8 cellular contexts compared by ENCODE assay signal in genomic region chr17:7573324-7574080, GRCh38. TPM values are rescaled to one million over a fixed set of nuclear protein-coding genes. Genes with fewer than 3 reads are reported as not detected.
DNase-seq lines count a peak whose midpoint lies in the region; ATAC-seq and TF ChIP-seq lines count a peak whose summit lies in the region.

No MANE protein-coding gene starts in this region.

- H3K4me1 Mint-ChIP-seq in CD14-positive monocyte (peaks cover 61% of the 10 kb centered on the region), chondrocyte (ENCODE audit: low read depth) (peaks cover 51% of the 10 kb centered on the region)

- peak; percentile 91 for DNase-seq in CD14-positive monocyte (ENCODE audit: low spot score)
- peak; percentile 28 for DNase-seq in GOT3 (lab: John Stamatoyannopoulos, UW)
- DNase-seq in NCI-H345 (lab: John Stamatoyannopoulos, UW), result peak; percentile 76
- peak; percentile 79 to 81 for DNase-seq in activated CD4-positive, alpha-beta T cell treated with anti-CD3 and anti-CD28 coated beads for 24 hours (ENCODE audit: low read depth in 2 of 2)
- no peak for DNase-seq in chondrocyte (ENCODE audit: low spot score)
- DNase-seq in kidney tubule cell (ENCODE audit: low spot score), result peak; percentile 92
- peak; percentile 93 for DNase-seq in stimulated activated CD4-positive, alpha-beta T cell treated with anti-CD3 and anti-CD28 coated beads, Interleukin-15, amount 100 ng/mL, for 24 hours

- H3K36me3 Mint-ChIP-seq in CD14-positive monocyte (peaks cover 77 to 86% of the 10 kb centered on the region in 2 donors), chondrocyte (ENCODE audit: low read depth) (peaks cover 51% of the 10 kb centered on the region)

- H3K27ac Mint-ChIP-seq in CD14-positive monocyte (peak overlapping the region; percentile 98 to 100 (median 99)), chondrocyte (ENCODE audit: unreplicated experiment) (peak overlapping the region; percentile 98)

- H3K4me3 Mint-ChIP-seq in CD14-positive monocyte (peak overlapping the region; percentile 97 to 98), chondrocyte (ENCODE audit: unreplicated experiment) (peak overlapping the region; percentile 94)

- H3K9me3 Mint-ChIP-seq in CD14-positive monocyte (peaks cover 0 to 4% (median 0%) of the 10 kb centered on the region in 7 donors), chondrocyte (ENCODE audit: low read depth) (no peaks in the 10 kb centered on the region)

- TF ChIP-seq CTCF in CD14-positive monocyte (IDR thresholded peaks at IDR 0.05) (no peak), chondrocyte (IDR thresholded peaks at IDR 0.05) (no peak)

- ATAC-seq in HG02623 (IDR thresholded peaks at IDR 0.05; ENCODE audit: unreplicated experiment), result no peak

- H3K27me3 Mint-ChIP-seq in CD14-positive monocyte (ENCODE audit: low read depth in 3 of 3), result peaks cover 0 to 9% (median 2%) of the 10 kb centered on the region in 3 donors
- H3K27me3 Mint-ChIP-seq in chondrocyte (ENCODE audit: low read depth), result no peaks in the 10 kb centered on the region

- intact Hi-C loops in CD14-positive monocyte (cut with micrococcal nuclease), result loop anchor here (2.0 to 10.0 kb wide), 4 partner anchors 15 to 249 kb away; partner anchors contain the start of genes NEURL4 (in 1 of the 2), POLR2A (in 1 of the 2), SLC35G6 (in 1 of the 2) and TP53 (in 1 of the 2)

RNA-seq across cellular contexts. Expression of gene CD68, which starts 5.9 kb away (rescaled TPM):
- polyA plus RNA-seq in CD14-positive monocyte, result 100 to 1,000 TPM; 642 to 884 TPM
- 1.2 to 3.3 TPM (median 2.6 TPM) in 3 replicates for total RNA-seq in chondrocyte

RNA-seq across cellular contexts. Expression of gene MPDU1, which starts 10.2 kb away (rescaled TPM):
- 100 to 1,000 TPM; 103 to 107 TPM for polyA plus RNA-seq in CD14-positive monocyte
- 33.1 to 47.8 TPM (median 35.9 TPM) in 3 replicates for total RNA-seq in chondrocyte

RNA-seq across cellular contexts. Expression of gene SENP3, which starts 11.8 kb away (rescaled TPM):
- polyA plus RNA-seq in CD14-positive monocyte, result 1 to 10 TPM; 2.9 to 5.6 TPM
- 45.3 to 57.8 TPM (median 49.4 TPM) in 3 replicates for total RNA-seq in chondrocyte

RNA-seq across cellular contexts. Expression of gene TNFSF13, which starts 15.0 kb away (rescaled TPM):
- 100 to 1,000 TPM; 491 to 523 TPM for polyA plus RNA-seq in CD14-positive monocyte
- total RNA-seq in chondrocyte, result 0.48 to 1.9 TPM (median 1.7 TPM) in 3 replicates

RNA-seq across cellular contexts. Expression of gene SOX15, which starts 16.4 kb away (rescaled TPM):
- polyA plus RNA-seq in CD14-positive monocyte, result 1 to 10 TPM in 1 of 2 donors, under 1 TPM in 1; 0.86 to 1.2 TPM
- total RNA-seq in chondrocyte, result 0.32 to 0.39 TPM in 2 of 3 replicates, not detected in the other
